Comparison of ENCODE assay signal across 8 cellular contexts in genomic region chr16:9053006-9053601, GRCh38. TPM values are rescaled to one million over a fixed set of nuclear protein-coding genes. Genes with fewer than 3 reads are reported as not detected.
DNase-seq lines count a peak whose midpoint lies in the region; TF ChIP-seq lines count a peak whose summit lies in the region.

No MANE protein-coding gene starts in this region.

- intact Hi-C loops in adrenal gland (cut with DNase I), result no loop called here
- intact Hi-C loops in testis (cut with DNase I; ENCODE audit: low total_unique reads), result no loop called here

- H3K9me3 ChIP-seq in Karpas-422 (ENCODE audit: low read length) (no peaks in the 10 kb centered on the region), adrenal gland (replicated peaks in 1 of 3) (no peaks in the 10 kb centered on the region), testis (no peaks in the 10 kb centered on the region)

- no peak overlapping the region for H3K4me3 ChIP-seq in GM12865 (ENCODE audit: low read depth, low read length)
- no peak overlapping the region for H3K4me3 ChIP-seq in Karpas-422 (ENCODE audit: low read length)
- no peak overlapping the region for H3K4me3 ChIP-seq in adrenal gland
- H3K4me3 ChIP-seq in testis, result peak overlapping the region in 1 of 2 donors; percentile 29

- no peaks in the 10 kb centered on the region for H4K20me1 ChIP-seq in Karpas-422 (ENCODE audit: insufficient read depth, low read depth, low read length)

- peaks cover 12% of the 10 kb centered on the region for H3K4me1 Mint-ChIP-seq in activated T-cell treated with anti-CD3 and anti-CD28 coated beads, Interleukin-2, amount 50 U/mL, for 24 hours (ENCODE audit: low read depth)

- no peak overlapping the region for H3K9ac ChIP-seq in Karpas-422 (ENCODE audit: low read length)

- no peak overlapping the region for H3K27ac ChIP-seq in Karpas-422 (ENCODE audit: low read length)
- no peak overlapping the region for H3K27ac ChIP-seq in adrenal gland
- H3K27ac ChIP-seq in testis, result no peak overlapping the region

- no peak overlapping the region for H2AFZ ChIP-seq in Karpas-422 (ENCODE audit: low read length)

- no peaks in the 10 kb centered on the region for H3K36me3 ChIP-seq in Karpas-422 (ENCODE audit: insufficient read depth, low read length)
- H3K36me3 ChIP-seq in adrenal gland (replicated peaks in 1 of 2), result no peaks in the 10 kb centered on the region
- H3K36me3 ChIP-seq in testis (ENCODE audit: low read depth, missing control alignments), result no peaks in the 10 kb centered on the region

- TF ChIP-seq CTCF in GM12865 (IDR thresholded peaks at IDR 0.05; ENCODE audit: insufficient read depth, low read depth, low read length, missing control alignments) (no peak), adrenal gland (IDR thresholded peaks at IDR 0.05) (no peak), testis (IDR thresholded peaks at IDR 0.05) (no peak)

- H3K9me3 Mint-ChIP-seq in activated T-cell treated with anti-CD3 and anti-CD28 coated beads, Interleukin-2, amount 50 U/mL, for 24 hours, result no peaks in the 10 kb centered on the region

- peaks cover 1% of the 10 kb centered on the region; the same call in 1 of the 2 replicates for H3K4me1 ChIP-seq in Karpas-422 (ENCODE audit: low read length)
- H3K4me1 ChIP-seq in adrenal gland (replicated peaks in 1 of 2), result peaks cover 7 to 10% of the 10 kb centered on the region in 2 donors
- peaks cover 3% of the 10 kb centered on the region for H3K4me1 ChIP-seq in testis

- DNase-seq in GM12865 (ENCODE audit: low read depth), result peak; percentile 69
- peak; percentile 65 for DNase-seq in Karpas-422
- peak; percentile 44 to 87 (median 76) for DNase-seq in adrenal gland
- DNase-seq in iPS DF 4.7 (ENCODE audit: extremely low read depth, low spot score), result peak; percentile 97
- peak; percentile 91 for DNase-seq in testis
- DNase-seq in NCI-H510A (lab: John Stamatoyannopoulos, UW), result no peak
- DNase-seq in activated T-cell treated with anti-CD3 and anti-CD28 coated beads, Interleukin-2, amount 50 U/mL, for 24 hours, result no peak
- DNase-seq in 8988T, result no peak

- no peaks in the 10 kb centered on the region for H3K79me2 ChIP-seq in Karpas-422 (ENCODE audit: low read length)

- peaks cover 7% of the 10 kb centered on the region for H3K27me3 Mint-ChIP-seq in activated T-cell treated with anti-CD3 and anti-CD28 coated beads, Interleukin-2, amount 50 U/mL, for 24 hours

- no peak overlapping the region for H3K4me3 Mint-ChIP-seq in activated T-cell treated with anti-CD3 and anti-CD28 coated beads, Interleukin-2, amount 50 U/mL, for 24 hours

- H3K36me3 Mint-ChIP-seq in activated T-cell treated with anti-CD3 and anti-CD28 coated beads, Interleukin-2, amount 50 U/mL, for 24 hours (ENCODE audit: low read depth), result no peaks in the 10 kb centered on the region

- no peaks in the 10 kb centered on the region for H3K9me2 ChIP-seq in Karpas-422 (replicated peaks; ENCODE audit: insufficient read depth, low read length)

- no peak overlapping the region for H3K27ac Mint-ChIP-seq in activated T-cell treated with anti-CD3 and anti-CD28 coated beads, Interleukin-2, amount 50 U/mL, for 24 hours

- 32 to 41% (median 39%) methylated on average over 7 to 9 of the region's 9 CpGs for WGBS in adrenal gland, 4 donors
- WGBS in testis, 2 donors, result 27 to 35% methylated on average over 9 of the region's 9 CpGs

- H3K4me2 ChIP-seq in Karpas-422 (ENCODE audit: low read depth, low read length, poor library complexity, severe bottlenecking), result no peak overlapping the region

- TF ChIP-seq POLR2A in adrenal gland (IDR thresholded peaks at IDR 0.05) (no peak), testis (IDR thresholded peaks at IDR 0.05) (no peak)

- no peaks in the 10 kb centered on the region for H3K27me3 ChIP-seq in Karpas-422 (ENCODE audit: low read length)
- no peaks in the 10 kb centered on the region for H3K27me3 ChIP-seq in adrenal gland
- no peaks in the 10 kb centered on the region for H3K27me3 ChIP-seq in testis

RNA-seq across cellular contexts. Expression of gene HAPSTR1, which starts 38.3 kb away (rescaled TPM):
- total RNA-seq in Karpas-422 (2014; rRNA removed; shearing (Covaris generic); ENCODE audit: low replicate concordance), result 45.1 and 51.2 TPM in 2 replicates
- total RNA-seq in adrenal gland (10 to 100 TPM; 37.4 to 93.2 (median 69.3) TPM), testis (10 to 100 TPM; 68.8 to 75.7 TPM)
- polyA plus RNA-seq in adrenal gland (10 to 100 TPM in 1 of 3 donors, 1 to 10 TPM in 2; 5.8 to 36.8 (median 9.4) TPM), testis (ENCODE audit: insufficient read depth, low read depth, low replicate concordance) (37.5 TPM)

Comparison
In these comparisons a context has a peak if more than half of its experiments do, and no peak if none do; other contexts are left out.
1. DNase-seq: peak in GM12865 (single experiment), Karpas-422 (single experiment), adrenal gland (7 of 7), iPS DF 4.7 (single experiment) and testis (single experiment); none in NCI-H510A (single experiment), activated T-cell treated with anti-CD3 and anti-CD28 coated beads, Interleukin-2, amount 50 U/mL, for 24 hours (single experiment) and 8988T (single experiment).